Comparison of ENCODE assay signal across 1 cellular context in the genomic region with DNA sequence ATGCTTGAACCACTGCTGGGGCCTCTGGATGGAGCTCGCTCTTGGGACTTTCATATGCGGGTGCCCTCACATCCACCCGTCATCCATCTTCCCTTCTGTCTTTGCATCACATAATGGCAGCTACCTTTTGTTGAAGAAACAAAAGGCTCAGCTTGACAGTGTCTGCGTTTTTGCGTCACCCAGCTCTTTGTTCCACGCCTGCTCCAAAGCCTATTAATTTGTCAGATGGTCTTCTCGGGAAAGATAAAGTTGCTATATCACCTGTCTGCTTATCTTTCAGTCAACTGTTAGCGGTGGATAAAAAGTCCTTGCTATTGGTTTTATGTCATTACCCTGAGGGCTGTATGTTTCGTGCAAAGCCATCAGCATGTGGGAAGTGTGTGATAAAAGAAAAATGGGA.
TF ChIP-seq lines count a peak whose summit lies in the region.

No MANE protein-coding gene starts in this region.

TF ChIP-seq in K562, 482 proteins besides CTCF, POLR2A, EP300 and RAD21 (continued from another document and continues in another):
- TF ChIP-seq, protein P1, sequence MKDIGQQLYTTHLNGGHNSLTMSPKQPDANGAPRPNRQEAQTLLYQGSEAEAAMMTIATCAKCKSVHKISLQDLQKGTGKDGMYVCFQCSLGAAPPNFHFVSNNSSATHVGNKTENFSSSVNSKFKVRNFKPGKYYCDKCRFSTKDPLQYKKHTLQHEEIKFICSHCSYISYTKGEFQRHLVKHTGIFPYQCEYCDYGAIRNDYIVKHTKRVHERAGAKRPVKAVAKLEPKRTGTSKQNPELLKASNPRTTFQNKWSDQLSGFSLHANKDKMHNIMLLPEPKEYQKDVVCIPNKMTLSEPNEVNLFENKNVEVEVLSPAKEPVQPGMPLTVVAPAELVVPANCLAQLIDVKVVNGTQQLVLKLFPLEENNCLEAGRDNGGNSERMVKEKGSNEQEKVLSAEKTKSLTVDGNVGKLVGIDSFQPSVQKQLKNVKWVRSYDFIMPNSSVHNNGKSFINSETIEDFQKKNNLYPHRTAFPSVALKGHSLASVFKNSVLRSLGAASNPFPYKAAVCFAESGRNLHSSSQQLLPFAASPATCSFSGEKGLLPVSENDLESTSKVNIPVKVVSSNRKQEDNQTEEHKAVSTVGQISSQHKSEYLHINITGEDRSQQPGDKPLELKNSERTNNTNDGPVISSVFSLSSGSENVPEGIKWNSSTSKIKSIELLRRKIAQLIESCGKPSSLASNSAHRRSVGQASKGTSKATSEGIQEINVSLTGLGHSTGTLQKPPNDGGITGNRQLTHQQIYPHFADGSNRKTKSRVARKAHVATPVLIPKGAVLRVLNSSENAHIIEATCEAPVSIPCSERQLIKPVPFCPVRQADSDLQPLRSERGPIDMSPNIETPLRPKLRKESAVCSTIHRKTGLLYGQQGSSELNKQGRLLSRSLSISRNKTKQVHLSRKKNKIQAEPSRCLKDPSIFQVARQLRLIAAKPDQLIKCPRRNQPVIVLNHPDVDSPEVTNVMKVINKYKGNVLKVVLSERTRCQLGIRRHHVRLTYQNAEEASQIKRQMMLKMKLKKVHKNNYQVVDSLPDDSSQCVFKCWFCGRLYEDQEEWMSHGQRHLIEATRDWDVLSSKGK (CRISPR knock-in tag; IDR thresholded peaks at IDR 0.05), result no peak
- TF ChIP-seq ZNF668 (CRISPR knock-in tag; IDR thresholded peaks at IDR 0.05), result no peak
- peak; percentile 87 for TF ChIP-seq CBFA2T2 (conservative IDR thresholded peaks at IDR 0.05)
- TF ChIP-seq ZNF274 (IDR thresholded peaks at IDR 0.05; ENCODE audit: borderline replicate concordance, low read depth, low read length), result no peak
- no peak for TF ChIP-seq PRPF4 (IDR thresholded peaks at IDR 0.05; ENCODE audit: insufficient read depth, low read depth, low read length, poor library complexity, severe bottlenecking)
- no peak for TF ChIP-seq ZNF133 (CRISPR knock-in tag; IDR thresholded peaks at IDR 0.05)
- no peak for TF ChIP-seq ZHX1 (conservative IDR thresholded peaks at IDR 0.05; ENCODE audit: low read length)
- TF ChIP-seq DEAF1 (CRISPR knock-in tag; IDR thresholded peaks at IDR 0.05), result no peak
- TF ChIP-seq USF1 (CRISPR knock-in tag; IDR thresholded peaks at IDR 0.05), result no peak
- no peak for TF ChIP-seq ZNF224 (CRISPR knock-in tag; IDR thresholded peaks at IDR 0.05)
- no peak for TF ChIP-seq SMAD1 (IDR thresholded peaks at IDR 0.05; ENCODE audit: low read depth, low read length, partially characterized antibody)
- TF ChIP-seq TFAP4 (CRISPR knock-in tag; IDR thresholded peaks at IDR 0.05; ENCODE audit: borderline replicate concordance), result no peak
- TF ChIP-seq, protein P2, sequence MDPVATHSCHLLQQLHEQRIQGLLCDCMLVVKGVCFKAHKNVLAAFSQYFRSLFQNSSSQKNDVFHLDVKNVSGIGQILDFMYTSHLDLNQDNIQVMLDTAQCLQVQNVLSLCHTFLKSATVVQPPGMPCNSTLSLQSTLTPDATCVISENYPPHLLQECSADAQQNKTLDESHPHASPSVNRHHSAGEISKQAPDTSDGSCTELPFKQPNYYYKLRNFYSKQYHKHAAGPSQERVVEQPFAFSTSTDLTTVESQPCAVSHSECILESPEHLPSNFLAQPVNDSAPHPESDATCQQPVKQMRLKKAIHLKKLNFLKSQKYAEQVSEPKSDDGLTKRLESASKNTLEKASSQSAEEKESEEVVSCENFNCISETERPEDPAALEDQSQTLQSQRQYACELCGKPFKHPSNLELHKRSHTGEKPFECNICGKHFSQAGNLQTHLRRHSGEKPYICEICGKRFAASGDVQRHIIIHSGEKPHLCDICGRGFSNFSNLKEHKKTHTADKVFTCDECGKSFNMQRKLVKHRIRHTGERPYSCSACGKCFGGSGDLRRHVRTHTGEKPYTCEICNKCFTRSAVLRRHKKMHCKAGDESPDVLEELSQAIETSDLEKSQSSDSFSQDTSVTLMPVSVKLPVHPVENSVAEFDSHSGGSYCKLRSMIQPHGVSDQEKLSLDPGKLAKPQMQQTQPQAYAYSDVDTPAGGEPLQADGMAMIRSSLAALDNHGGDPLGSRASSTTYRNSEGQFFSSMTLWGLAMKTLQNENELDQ (CRISPR knock-in tag; IDR thresholded peaks at IDR 0.05; ENCODE audit: borderline replicate concordance), result no peak
- no peak for TF ChIP-seq KDM5B (IDR thresholded peaks at IDR 0.05; ENCODE audit: insufficient replicate concordance, low read depth, low read length)
- TF ChIP-seq PHTF2 (CRISPR knock-in tag; IDR thresholded peaks at IDR 0.05), result no peak
- no peak for TF ChIP-seq TCFL5 (CRISPR knock-in tag; conservative IDR thresholded peaks at IDR 0.05)
- TF ChIP-seq RFX7 (CRISPR knock-in tag; IDR thresholded peaks at IDR 0.05), result no peak
- no peak for TF ChIP-seq PRMT5 (CRISPR knock-in tag; IDR thresholded peaks at IDR 0.05)
- no peak for TF ChIP-seq BHLHE40 (IDR thresholded peaks at IDR 0.05; ENCODE audit: low read length)
- no peak for TF ChIP-seq COPS2 (conservative IDR thresholded peaks at IDR 0.05)
- peak; percentile 64; the same call in 1 of the 2 replicates for TF ChIP-seq DMBX1 (CRISPR knock-in tag; IDR thresholded peaks at IDR 0.05; ENCODE audit: borderline replicate concordance)
- peak; percentile 86 for TF ChIP-seq ZNF589 (CRISPR knock-in tag; IDR thresholded peaks at IDR 0.05; ENCODE audit: low read depth)
- TF ChIP-seq PCBP2 (IDR thresholded peaks at IDR 0.05; ENCODE audit: low read depth, low read length, poor library complexity, severe bottlenecking), result no peak
- no peak for TF ChIP-seq ZBTB12 (CRISPR knock-in tag; IDR thresholded peaks at IDR 0.05)
- no peak for TF ChIP-seq HDAC8 (tag; IDR thresholded peaks at IDR 0.05)
- TF ChIP-seq SMAD2 (IDR thresholded peaks at IDR 0.05; ENCODE audit: low read depth, low read length), result no peak
- TF ChIP-seq, protein P3, sequence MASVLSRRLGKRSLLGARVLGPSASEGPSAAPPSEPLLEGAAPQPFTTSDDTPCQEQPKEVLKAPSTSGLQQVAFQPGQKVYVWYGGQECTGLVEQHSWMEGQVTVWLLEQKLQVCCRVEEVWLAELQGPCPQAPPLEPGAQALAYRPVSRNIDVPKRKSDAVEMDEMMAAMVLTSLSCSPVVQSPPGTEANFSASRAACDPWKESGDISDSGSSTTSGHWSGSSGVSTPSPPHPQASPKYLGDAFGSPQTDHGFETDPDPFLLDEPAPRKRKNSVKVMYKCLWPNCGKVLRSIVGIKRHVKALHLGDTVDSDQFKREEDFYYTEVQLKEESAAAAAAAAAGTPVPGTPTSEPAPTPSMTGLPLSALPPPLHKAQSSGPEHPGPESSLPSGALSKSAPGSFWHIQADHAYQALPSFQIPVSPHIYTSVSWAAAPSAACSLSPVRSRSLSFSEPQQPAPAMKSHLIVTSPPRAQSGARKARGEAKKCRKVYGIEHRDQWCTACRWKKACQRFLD (CRISPR knock-in tag; IDR thresholded peaks at IDR 0.05), result peak; percentile 83; the same call in 1 of the 2 replicates
- no peak for TF ChIP-seq CEBPG (CRISPR knock-in tag; IDR thresholded peaks at IDR 0.05)
- TF ChIP-seq CEBPG (tag; conservative IDR thresholded peaks at IDR 0.05 in 1 of 2, IDR thresholded peaks at IDR 0.05 in 1 of 2), result peak in 1 of 2 experiments; percentile 49; a peak in 2 of 4 replicates
- no peak for TF ChIP-seq TAF1 (IDR thresholded peaks at IDR 0.05; ENCODE audit: control insufficient read depth, extremely low read depth, insufficient read depth, low read length, severe bottlenecking)
- no peak for TF ChIP-seq ZBTB17 (CRISPR knock-in tag; IDR thresholded peaks at IDR 0.05)
- TF ChIP-seq HNRNPH1 (optimal IDR thresholded peaks at IDR 0.05; ENCODE audit: low read depth, low read length), result no peak
- no peak for TF ChIP-seq BRCA1 (IDR thresholded peaks at IDR 0.05)
- no peak for TF ChIP-seq BRCA1 (CRISPR knock-in tag; IDR thresholded peaks at IDR 0.05)
- TF ChIP-seq, protein P4, sequence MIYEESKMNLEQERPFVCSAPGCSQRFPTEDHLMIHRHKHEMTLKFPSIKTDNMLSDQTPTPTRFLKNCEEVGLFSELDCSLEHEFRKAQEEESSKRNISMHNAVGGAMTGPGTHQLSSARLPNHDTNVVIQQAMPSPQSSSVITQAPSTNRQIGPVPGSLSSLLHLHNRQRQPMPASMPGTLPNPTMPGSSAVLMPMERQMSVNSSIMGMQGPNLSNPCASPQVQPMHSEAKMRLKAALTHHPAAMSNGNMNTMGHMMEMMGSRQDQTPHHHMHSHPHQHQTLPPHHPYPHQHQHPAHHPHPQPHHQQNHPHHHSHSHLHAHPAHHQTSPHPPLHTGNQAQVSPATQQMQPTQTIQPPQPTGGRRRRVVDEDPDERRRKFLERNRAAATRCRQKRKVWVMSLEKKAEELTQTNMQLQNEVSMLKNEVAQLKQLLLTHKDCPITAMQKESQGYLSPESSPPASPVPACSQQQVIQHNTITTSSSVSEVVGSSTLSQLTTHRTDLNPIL (CRISPR knock-in tag; IDR thresholded peaks at IDR 0.05), result no peak
- TF ChIP-seq, protein P5, sequence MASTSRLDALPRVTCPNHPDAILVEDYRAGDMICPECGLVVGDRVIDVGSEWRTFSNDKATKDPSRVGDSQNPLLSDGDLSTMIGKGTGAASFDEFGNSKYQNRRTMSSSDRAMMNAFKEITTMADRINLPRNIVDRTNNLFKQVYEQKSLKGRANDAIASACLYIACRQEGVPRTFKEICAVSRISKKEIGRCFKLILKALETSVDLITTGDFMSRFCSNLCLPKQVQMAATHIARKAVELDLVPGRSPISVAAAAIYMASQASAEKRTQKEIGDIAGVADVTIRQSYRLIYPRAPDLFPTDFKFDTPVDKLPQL (IDR thresholded peaks at IDR 0.05; ENCODE audit: extremely low read depth, insufficient read length), result no peak
- TF ChIP-seq SRSF7 (optimal IDR thresholded peaks at IDR 0.05; ENCODE audit: low read depth, low read length), result no peak
- TF ChIP-seq, protein P6, sequence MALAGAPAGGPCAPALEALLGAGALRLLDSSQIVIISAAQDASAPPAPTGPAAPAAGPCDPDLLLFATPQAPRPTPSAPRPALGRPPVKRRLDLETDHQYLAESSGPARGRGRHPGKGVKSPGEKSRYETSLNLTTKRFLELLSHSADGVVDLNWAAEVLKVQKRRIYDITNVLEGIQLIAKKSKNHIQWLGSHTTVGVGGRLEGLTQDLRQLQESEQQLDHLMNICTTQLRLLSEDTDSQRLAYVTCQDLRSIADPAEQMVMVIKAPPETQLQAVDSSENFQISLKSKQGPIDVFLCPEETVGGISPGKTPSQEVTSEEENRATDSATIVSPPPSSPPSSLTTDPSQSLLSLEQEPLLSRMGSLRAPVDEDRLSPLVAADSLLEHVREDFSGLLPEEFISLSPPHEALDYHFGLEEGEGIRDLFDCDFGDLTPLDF (CRISPR knock-in tag; IDR thresholded peaks at IDR 0.05), result no peak
- TF ChIP-seq CEBPB (tag; IDR thresholded peaks at IDR 0.05), result no peak
- no peak for TF ChIP-seq WHSC1 (IDR thresholded peaks at IDR 0.05; ENCODE audit: low read length)
- TF ChIP-seq NELFE (IDR thresholded peaks at IDR 0.05; ENCODE audit: insufficient read depth, insufficient read length), result no peak
- TF ChIP-seq YBX1 (IDR thresholded peaks at IDR 0.05), result no peak
- TF ChIP-seq CBX1 (IDR thresholded peaks at IDR 0.05; ENCODE audit: low read depth), result no peak
- TF ChIP-seq ZNF584 (CRISPR knock-in tag; IDR thresholded peaks at IDR 0.05; ENCODE audit: low read depth), result peak; percentile 60; the same call in 1 of the 2 replicates
- TF ChIP-seq POLR3A (IDR thresholded peaks at IDR 0.05; ENCODE audit: borderline replicate concordance, extremely low read depth, insufficient read depth, insufficient read length), result no peak
- TF ChIP-seq SMAD4 (CRISPR knock-in tag; conservative IDR thresholded peaks at IDR 0.05), result peak; percentile 54
